Comparison of ENCODE assay signal across 12 cellular contexts in the genomic region with DNA sequence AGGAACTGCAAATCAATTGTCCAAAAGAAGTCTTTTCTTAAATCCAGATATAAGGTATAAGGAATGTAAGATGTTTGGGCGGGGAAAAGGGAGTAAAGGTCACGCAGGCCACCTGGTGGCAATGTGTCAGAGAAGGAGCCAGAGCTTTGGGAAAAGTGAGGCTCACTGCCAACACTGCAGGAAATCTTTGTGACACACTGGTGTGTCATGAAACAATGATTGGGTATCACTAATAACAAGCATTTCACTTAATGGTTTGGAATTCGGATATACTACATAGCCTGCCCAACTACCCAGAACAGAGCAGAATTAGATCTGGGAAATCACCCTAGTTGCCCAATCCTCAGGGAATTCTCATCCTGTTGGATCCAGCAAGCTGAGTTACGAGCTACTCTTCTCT.
DNase-seq lines count a peak whose midpoint lies in the region; ATAC-seq, FAIRE-seq and TF ChIP-seq lines count a peak whose summit lies in the region.
"Had no signal": no experiment of that assay in that cellular context is flagged by ENCODE, and none has a peak within 500 bp of the region (broad histone marks: within the 10 kb centered on the region; RNA-seq: fewer than 3 reads in every experiment).

No MANE protein-coding gene starts in this region.

- TF ChIP-seq CTCF in RWPE2 (IDR thresholded peaks at IDR 0.05; ENCODE audit: poor library complexity, severe bottlenecking) (peak; percentile 36), fibroblast of the aortic adventitia (IDR thresholded peaks at IDR 0.05; ENCODE audit: insufficient read depth, low read length) (no peak)

- H3K27me3 ChIP-seq in RWPE2 (ENCODE audit: insufficient read depth, poor library complexity, severe bottlenecking) (no peaks in the 10 kb centered on the region), small intestine (ENCODE audit: control insufficient read depth in 2 of 2, insufficient read depth in 2 of 2, low read length in 2 of 2) (no peaks in the 10 kb centered on the region), SJCRH30 (no peaks in the 10 kb centered on the region)

- peak; percentile 93 for ATAC-seq in RWPE2 (ENCODE audit: low read depth)
- no peak for ATAC-seq in GM21576 (IDR thresholded peaks at IDR 0.05; ENCODE audit: unreplicated experiment)

- peaks cover 19% of the 10 kb centered on the region; the same call in 1 of the 2 replicates for H3K36me3 ChIP-seq in RWPE2 (ENCODE audit: low read depth)
- no peaks in the 10 kb centered on the region for H3K36me3 ChIP-seq in small intestine (ENCODE audit: control insufficient read depth in 2 of 2, insufficient read depth in 2 of 2, low read length in 2 of 2)
- no peaks in the 10 kb centered on the region for H3K36me3 ChIP-seq in SJCRH30

- H3K27ac ChIP-seq in RWPE2 (ENCODE audit: poor library complexity, severe bottlenecking) (peak overlapping the region; percentile 93), small intestine (ENCODE audit: low read depth in 1 of 2, low read length in 1 of 2) (no peak overlapping the region), SJCRH30 (no peak overlapping the region)

- no peak overlapping the region for H3K4me3 ChIP-seq in RWPE2 (ENCODE audit: severe bottlenecking)
- H3K4me3 ChIP-seq in fibroblast of the aortic adventitia (ENCODE audit: low read depth, low read length), result no peak overlapping the region
- no peak overlapping the region for H3K4me3 ChIP-seq in small intestine (ENCODE audit: low read depth in 1 of 2, low read length in 2 of 2)
- H3K4me3 ChIP-seq in SJCRH30, result no peak overlapping the region

- 26 to 64% (median 59%) methylated on average over 4 of the region's 4 CpGs for WGBS in small intestine, 3 donors

- H3K9me3 ChIP-seq in RWPE2 (ENCODE audit: severe bottlenecking), result no peaks in the 10 kb centered on the region
- H3K9me3 ChIP-seq in small intestine (ENCODE audit: control insufficient read depth, low read depth), result no peaks in the 10 kb centered on the region
- no peaks in the 10 kb centered on the region for H3K9me3 ChIP-seq in SJCRH30 (replicated peaks)

- peaks cover 44% of the 10 kb centered on the region for H3K4me1 ChIP-seq in RWPE2 (ENCODE audit: insufficient read depth, poor library complexity, severe bottlenecking)
- peaks cover 2 to 11% of the 10 kb centered on the region in 2 donors for H3K4me1 ChIP-seq in small intestine (ENCODE audit: control insufficient read depth in 2 of 2, insufficient read depth in 1 of 2, low read depth in 1 of 2, low read length in 1 of 2)
- peaks cover 23% of the 10 kb centered on the region for H3K4me1 ChIP-seq in SJCRH30

- peak; percentile 89 for DNase-seq in HCEC 1CT
- DNase-seq in RWPE2 (ENCODE audit: low spot score), result peak; percentile 73
- peak; percentile 72 for DNase-seq in fibroblast of the aortic adventitia (ENCODE audit: low read depth)
- DNase-seq in small intestine, result peak; percentile 67
- no peak for DNase-seq in SJCRH30
- DNase-seq in NCI-H2227 treated with DMSO at 0.1 percent for 48 hours (lab: John Stamatoyannopoulos, UW), result no peak
- DNase-seq: activated CD4-positive, alpha-beta T cell treated with anti-CD3 and anti-CD28 coated beads for 4 hours; activated naive CD4-positive, alpha-beta T cell treated with anti-CD3 and anti-CD28 coated beads, Interleukin-2, amount 50 U/mL, for 16 hours; effector CD8-positive, alpha-beta T cell; NCI-H1436 treated with DMSO at 0.1 percent for 48 hours; retina had no signal

- FAIRE-seq in small intestine (lab: Jason Lieb, UNC), result no peak

Comparison
In these comparisons a context has a peak if more than half of its experiments do, and no peak if none do; other contexts are left out.
1. DNase-seq: peak in HCEC 1CT (single experiment), RWPE2 (single experiment), fibroblast of the aortic adventitia (single experiment) and small intestine (single experiment); none in SJCRH30 (0 of 2) and NCI-H2227 treated with DMSO at 0.1 percent for 48 hours (single experiment).